28 cellular contexts compared by ENCODE assay signal in the genomic region with DNA sequence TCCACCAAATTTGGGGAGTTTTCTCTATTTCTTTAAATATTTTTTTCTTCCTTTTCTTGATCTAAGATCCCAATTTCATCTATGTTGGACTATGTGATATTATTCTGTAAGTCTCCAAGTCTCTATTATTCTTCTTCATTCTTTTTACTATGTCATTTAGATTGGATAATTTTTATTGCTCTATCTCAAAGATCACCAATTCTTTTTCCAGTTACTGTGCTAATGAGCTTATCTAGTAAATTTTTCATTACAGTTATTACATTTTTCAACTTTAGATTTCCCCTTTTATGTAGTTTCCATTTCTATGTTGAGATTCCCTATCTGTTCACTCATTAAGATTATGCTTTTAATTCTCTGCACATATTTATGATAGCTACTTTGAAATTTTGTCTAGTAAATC.
"Had no signal": no experiment of that assay in that cellular context is flagged by ENCODE, and none has a peak within 500 bp of the region (broad histone marks: within the 10 kb centered on the region; RNA-seq: fewer than 3 reads in every experiment).

No MANE protein-coding gene starts in this region.

- H3K36me3 ChIP-seq: cardiac muscle cell had no signal

- H3K27ac Mint-ChIP-seq: activated CD4-positive, alpha-beta T cell treated with anti-CD3 and anti-CD28 coated beads, Interleukin-2, amount 10 ng/mL, durations not matched to agents 7 days and 5 days; activated CD8-positive, alpha-beta T cell treated with anti-CD3 and anti-CD28 coated beads, Interleukin-2, amount 10 ng/mL, durations not matched to agents 7 days and 5 days; activated naive CD4-positive, alpha-beta T cell treated with anti-CD3 and anti-CD28 coated beads, Interleukin-2, amount 10 ng/mL, durations not matched to agents 7 days and 5 days; activated naive CD8-positive, alpha-beta T cell; activated naive CD8-positive, alpha-beta T cell treated with anti-CD3 and anti-CD28 coated beads, Interleukin-2, amount 50 U/mL, for 24 hours had no signal

- H3K27me3 ChIP-seq: cardiac muscle cell had no signal

- H3K36me3 Mint-ChIP-seq: activated naive CD4-positive, alpha-beta T cell treated with anti-CD3 and anti-CD28 coated beads, Interleukin-2, amount 10 ng/mL, durations not matched to agents 7 days and 5 days had no signal

- H3K4me1 Mint-ChIP-seq: activated naive CD4-positive, alpha-beta T cell treated with anti-CD3 and anti-CD28 coated beads, Interleukin-2, amount 10 ng/mL, durations not matched to agents 7 days and 5 days; central memory CD8-positive, alpha-beta T cell had no signal

- DNase-seq: activated CD4-positive, alpha-beta T cell treated with anti-CD3 and anti-CD28 coated beads, Interleukin-2, amount 10 ng/mL, durations not matched to agents 7 days and 5 days; activated CD4-positive, alpha-beta T cell treated with anti-CD3 and anti-CD28 coated beads, Interleukin-2, amount 50 U/mL, for 48 hours; activated CD8-positive, alpha-beta T cell treated with anti-CD3 and anti-CD28 coated beads, Interleukin-2, amount 10 ng/mL, durations not matched to agents 7 days and 5 days; activated effector memory CD4-positive, alpha-beta T cell treated with Interleukin-2 at 50 U/mL for 16 hours; activated naive CD4-positive, alpha-beta T cell treated with anti-CD3 and anti-CD28 coated beads, Interleukin-2, amount 10 ng/mL, durations not matched to agents 7 days and 5 days; activated naive CD8-positive, alpha-beta T cell treated with anti-CD3 and anti-CD28 coated beads, Interleukin-2, amount 50 U/mL, for 24 hours; activated T-cell treated with anti-CD3 and anti-CD28 coated beads, Interleukin-2, amount 50 U/mL, for 4 hours; amniotic stem cell; aorta; Karpas-422; KBM-7; NCI-H1105 treated with DMSO at 0.1 percent for 48 hours; NCI-H1436; NCI-H1694; NCI-H1930; NCI-H2081 treated with DMSO at 0.1 percent for 48 hours; NCI-H226; NCI-H446 treated with DMSO at 0.1 percent for 48 hours; NCI-H524 treated with DMSO at 0.1 percent for 48 hours; PC-3; Right ventricle myocardium superior; SW 1271; T-helper 1 cell; T-helper 2 cell; T-helper 9 cell had no signal

- ATAC-seq: activated CD8-positive, alpha-beta T cell treated with anti-CD3 and anti-CD28 coated beads, Interleukin-2, amount 10 ng/mL, durations not matched to agents 7 days and 5 days; activated naive CD8-positive, alpha-beta T cell treated with anti-CD3 and anti-CD28 coated beads, Interleukin-2, amount 50 U/mL, for 24 hours; activated T-cell treated with anti-CD3 and anti-CD28 coated beads, Interleukin-2, amount 50 U/mL, for 4 hours had no signal

- H3K4me3 ChIP-seq: cardiac muscle cell had no signal

- H3K4me3 Mint-ChIP-seq: activated CD4-positive, alpha-beta T cell treated with anti-CD3 and anti-CD28 coated beads, Interleukin-2, amount 10 ng/mL, durations not matched to agents 7 days and 5 days; activated CD8-positive, alpha-beta T cell treated with anti-CD3 and anti-CD28 coated beads, Interleukin-2, amount 10 ng/mL, durations not matched to agents 7 days and 5 days; activated naive CD4-positive, alpha-beta T cell treated with anti-CD3 and anti-CD28 coated beads, Interleukin-2, amount 10 ng/mL, durations not matched to agents 7 days and 5 days; activated naive CD8-positive, alpha-beta T cell; activated naive CD8-positive, alpha-beta T cell treated with anti-CD3 and anti-CD28 coated beads, Interleukin-2, amount 50 U/mL, for 24 hours; activated T-cell treated with anti-CD3 and anti-CD28 coated beads, Interleukin-2, amount 50 U/mL, for 4 hours; central memory CD8-positive, alpha-beta T cell had no signal

- H3K27ac ChIP-seq: cardiac muscle cell had no signal
